In genomic region chr2:143205106-143205764, GRCh38 we compare ENCODE assay signal across 9 cellular contexts.
DNase-seq lines count a peak whose midpoint lies in the region; ATAC-seq and TF ChIP-seq lines count a peak whose summit lies in the region.
"Had no signal": no experiment of that assay in that cellular context is flagged by ENCODE, and none has a peak within 500 bp of the region (broad histone marks: within the 10 kb centered on the region; RNA-seq: fewer than 3 reads in every experiment).

No MANE protein-coding gene starts in this region.

- H3K4me3 ChIP-seq in effector memory CD4-positive, alpha-beta T cell (ENCODE audit: insufficient read depth, low read depth, low read length, poor library complexity, severe bottlenecking) = no peak overlapping the region
- no peak overlapping the region for H3K4me3 ChIP-seq in spleen

- intact Hi-C loops in spleen (cut with DNase I; ENCODE audit: low total_unique reads) (no loop called here), cardiac septum (cut with DNase I) (no loop called here), Right ventricle myocardium inferior (cut with DNase I) (no loop called here)

- H3K27me3 ChIP-seq in effector memory CD4-positive, alpha-beta T cell (replicated peaks; ENCODE audit: control insufficient read depth, insufficient read depth, low read length, poor library complexity, severe bottlenecking) = no peaks in the 10 kb centered on the region
- H3K27me3 ChIP-seq in spleen (replicated peaks in 1 of 7) = no peaks in the 10 kb centered on the region

- peak; percentile 72 for ATAC-seq in GM19035 (IDR thresholded peaks at IDR 0.05; ENCODE audit: unreplicated experiment)
- no peak for ATAC-seq in Right ventricle myocardium inferior
- ATAC-seq: Panc1 had no signal

- peak overlapping the region; percentile 37 for H3K27ac ChIP-seq in effector memory CD4-positive, alpha-beta T cell (ENCODE audit: insufficient read depth, low read length, poor library complexity, severe bottlenecking)
- peak overlapping the region in 4 of 8 donors; percentile 4 to 52 (median 38) for H3K27ac ChIP-seq in spleen

- TF ChIP-seq CTCF in spleen (IDR thresholded peaks at IDR 0.05 in 8 of 11, conservative IDR thresholded peaks at IDR 0.05 in 3 of 11) = peak in 6 of 11 experiments; percentile 26 to 52 (median 39)

- no peaks in the 10 kb centered on the region for H3K9me3 ChIP-seq in effector memory CD4-positive, alpha-beta T cell (ENCODE audit: control insufficient read depth, low read length)
- peaks cover 0 to 4% (median 0%) of the 10 kb centered on the region in 8 donors for H3K9me3 ChIP-seq in spleen

- peaks cover 36% of the 10 kb centered on the region for H3K36me3 ChIP-seq in effector memory CD4-positive, alpha-beta T cell (ENCODE audit: control insufficient read depth, insufficient read depth, low read length)
- peaks cover 0 to 63% (median 16%) of the 10 kb centered on the region in 6 donors for H3K36me3 ChIP-seq in spleen

- DNase-seq in COLO829 (ENCODE audit: low spot score) = peak; percentile 6
- DNase-seq in NAMALWA (ENCODE audit: low spot score) = peak; percentile 47
- DNase-seq in effector memory CD4-positive, alpha-beta T cell = no peak
- no peak for DNase-seq in spleen
- no peak for DNase-seq in dedifferentiated amniotic fluid mesenchymal stem cell (ENCODE audit: extremely low spot score)
- no peak for DNase-seq in cardiac septum (ENCODE audit: low spot score)
- DNase-seq in Right ventricle myocardium inferior (ENCODE audit: missing footprints) = no peak

- peaks cover 18% of the 10 kb centered on the region for H3K4me1 ChIP-seq in effector memory CD4-positive, alpha-beta T cell (ENCODE audit: control insufficient read depth, insufficient read depth, low read length, poor library complexity, severe bottlenecking)
- H3K4me1 ChIP-seq in spleen = peaks cover 0 to 30% (median 11%) of the 10 kb centered on the region in 6 donors

- 69 to 91% (median 77%) methylated on average over 1 of the region's 1 CpG for WGBS in spleen, 5 donors

- no peak for TF ChIP-seq POLR2A in spleen (IDR thresholded peaks at IDR 0.05)

Comparison
In these comparisons a context has a peak if more than half of its experiments do, and no peak if none do; other contexts are left out.
1. DNase-seq: peak in COLO829 (single experiment) and NAMALWA (single experiment); none in effector memory CD4-positive, alpha-beta T cell (0 of 3), spleen (single experiment), dedifferentiated amniotic fluid mesenchymal stem cell (single experiment), cardiac septum (single experiment) and Right ventricle myocardium inferior (single experiment).